In genomic region chr3:7934362-7934761, GRCh38 we compare ENCODE assay signal across 18 cellular contexts.
"Had no signal": no experiment of that assay in that cellular context is flagged by ENCODE, and none has a peak within 500 bp of the region (broad histone marks: within the 10 kb centered on the region; RNA-seq: fewer than 3 reads in every experiment).

No MANE protein-coding gene starts in this region.

- H3K27ac ChIP-seq: RWPE1 had no signal

- ATAC-seq: Panc1, PC-3 had no signal

- DNase-seq: KBM-7, MV-4-11, NCI-H1048, NCI-H1105, NCI-H1436 treated with DMSO at 0.1 percent for 48 hours, NCI-H1694, NCI-H187 treated with DMSO at 0.1 percent for 48 hours, NCI-H2029 treated with DMSO at 0.1 percent for 48 hours, NCI-H2171 treated with DMSO at 0.1 percent for 48 hours, NCI-H2227 treated with DMSO at 0.1 percent for 48 hours, NCI-H524, NCI-H526 treated with DMSO at 0.1 percent for 48 hours, NCI-H774, PC-3, SHP77, SK-N-SH had no signal

- H3K9ac ChIP-seq: SK-N-SH had no signal

- H3K9me3 ChIP-seq: SK-N-SH had no signal
